ENCODE assay signal across 20 cellular contexts in genomic region chr20:36497856-36498255, GRCh38. TPM values are rescaled to one million over a fixed set of nuclear protein-coding genes. Genes with fewer than 3 reads are reported as not detected.
DNase-seq lines count a peak whose midpoint lies in the region; ATAC-seq, FAIRE-seq and TF ChIP-seq lines count a peak whose summit lies in the region.
"Had no signal": no experiment of that assay in that cellular context is flagged by ENCODE, and none has a peak within 500 bp of the region (broad histone marks: within the 10 kb centered on the region; RNA-seq: fewer than 3 reads in every experiment).

No MANE protein-coding gene starts in this region.

- H3K4me1 ChIP-seq in cardiac muscle cell (ENCODE audit: low read depth) (peaks cover 18% of the 10 kb centered on the region), pancreas (peaks cover 0 to 14% (median 8%) of the 10 kb centered on the region in 3 donors)

- DNase-seq in Right ventricle myocardium inferior (ENCODE audit: missing footprints) (no peak), cardiac septum (ENCODE audit: low spot score) (no peak), cardiac muscle cell (ENCODE audit: low read depth in 1 of 2, low spot score in 1 of 2) (peak; percentile 64 to 73), pancreas (peak in 4 of 6 donors; percentile 42 to 51 (median 48)), UCSD-AML1 (lab: John Stamatoyannopoulos, UW; ENCODE audit: unreplicated experiment) (no peak)
- DNase-seq: activated CD8-positive, alpha-beta T cell treated with anti-CD3 and anti-CD28 coated beads, Interleukin-2, amount 10 ng/mL, durations not matched to agents 7 days and 5 days; activated T-cell treated with anti-CD3 and anti-CD28 coated beads, Interleukin-2, amount 50 U/mL, for 72 hours; C1 segment of cervical spinal cord; DMS153; NCI-H146; NCI-H345; occipital lobe; RPMI8226; thyroid gland had no signal

- intact Hi-C loops in Right ventricle myocardium inferior (cut with DNase I) = loop anchor here (2.0 to 5.0 kb wide), 3 partner anchors 15 to 44 kb away; partner anchors contain the start of gene MYL9
- intact Hi-C loops in cardiac septum (cut with DNase I) = loop anchor here (1.0 to 5.0 kb wide), 2 partner anchors 36 to 46 kb away; no protein-coding TSS in a partner anchor
- intact Hi-C loops in pancreas (cut with DNase I) = no loop called here

- H3K27ac ChIP-seq in cardiac muscle cell = peak overlapping the region; percentile 83
- peak overlapping the region; percentile 9 to 50 (median 18) for H3K27ac ChIP-seq in pancreas
- H3K27ac ChIP-seq: 22Rv1, thyroid gland, VCaP had no signal

- H3K27me3 ChIP-seq in cardiac muscle cell = no peaks in the 10 kb centered on the region
- H3K27me3 ChIP-seq in pancreas = no peaks in the 10 kb centered on the region
- H3K27me3 ChIP-seq: thyroid gland had no signal

- H3K9me3 ChIP-seq in cardiac muscle cell (ENCODE audit: low read depth) = no peaks in the 10 kb centered on the region
- no peaks in the 10 kb centered on the region for H3K9me3 ChIP-seq in pancreas
- H3K9me3 ChIP-seq: thyroid gland had no signal

- ATAC-seq in Right ventricle myocardium inferior (peak; percentile 79), pancreas (peak; percentile 27 to 77 (median 68)), GM18870 (IDR thresholded peaks at IDR 0.05; ENCODE audit: unreplicated experiment) (no peak), GM18520 (IDR thresholded peaks at IDR 0.05; ENCODE audit: unreplicated experiment) (no peak), SK-N-SH treated with all-trans-retinoic acid at 6 μM for 48 hours (no peak)
- ATAC-seq: activated CD8-positive, alpha-beta T cell treated with anti-CD3 and anti-CD28 coated beads, Interleukin-2, amount 10 ng/mL, durations not matched to agents 7 days and 5 days; activated T-cell treated with anti-CD3 and anti-CD28 coated beads, Interleukin-2, amount 50 U/mL, for 72 hours had no signal

- no peak overlapping the region for H3K4me3 ChIP-seq in cardiac muscle cell
- H3K4me3 ChIP-seq in pancreas = no peak overlapping the region
- H3K4me3 ChIP-seq: thyroid gland had no signal

- FAIRE-seq in pancreas (lab: Jason Lieb, UNC) = no peak
- FAIRE-seq: endometrium had no signal

- peaks cover 15% of the 10 kb centered on the region for H3K36me3 ChIP-seq in cardiac muscle cell
- peaks cover 0 to 27% (median 7%) of the 10 kb centered on the region in 3 donors for H3K36me3 ChIP-seq in pancreas

- 20 to 28% methylated on average over 4 of the region's 4 CpGs for WGBS in pancreas, 2 donors

- TF ChIP-seq CTCF in cardiac muscle cell (IDR thresholded peaks at IDR 0.05; ENCODE audit: low read depth, low read length) = no peak
- TF ChIP-seq CTCF in pancreas (IDR thresholded peaks at IDR 0.05) = no peak

TF ChIP-seq in SK-N-SH treated with all-trans-retinoic acid at 6 μM for 48 hours, 23 proteins besides CTCF, POLR2A, EP300 and RAD21 (continues in another document):
- TF ChIP-seq POU6F1 (CRISPR knock-in tag; IDR thresholded peaks at IDR 0.05; ENCODE audit: borderline replicate concordance, low read depth) (no peak), CSRNP3 (CRISPR knock-in tag; IDR thresholded peaks at IDR 0.05) (no peak), ZC3H10 (CRISPR knock-in tag; IDR thresholded peaks at IDR 0.05) (no peak), ZFP3 (CRISPR knock-in tag; IDR thresholded peaks at IDR 0.05) (no peak), CSDC2 (CRISPR knock-in tag; IDR thresholded peaks at IDR 0.05) (no peak), TSHZ2 (CRISPR knock-in tag; IDR thresholded peaks at IDR 0.05) (no peak), ZNF565 (CRISPR knock-in tag; conservative IDR thresholded peaks at IDR 0.05; ENCODE audit: low read depth) (no peak), GLIS3 (CRISPR knock-in tag; IDR thresholded peaks at IDR 0.05) (no peak), ZFP30 (CRISPR knock-in tag; IDR thresholded peaks at IDR 0.05) (no peak), ZNF70 (CRISPR knock-in tag; IDR thresholded peaks at IDR 0.05) (no peak), ISL1 (CRISPR knock-in tag; IDR thresholded peaks at IDR 0.05) (no peak), RARB (CRISPR knock-in tag; IDR thresholded peaks at IDR 0.05) (no peak), BACH2 (CRISPR knock-in tag; IDR thresholded peaks at IDR 0.05; ENCODE audit: borderline replicate concordance) (no peak), TCF4 (CRISPR knock-in tag; IDR thresholded peaks at IDR 0.05; ENCODE audit: borderline replicate concordance) (no peak), ZNF8 (CRISPR knock-in tag; IDR thresholded peaks at IDR 0.05) (no peak), OSR1 (CRISPR knock-in tag; IDR thresholded peaks at IDR 0.05) (no peak), TOX (CRISPR knock-in tag; IDR thresholded peaks at IDR 0.05; ENCODE audit: borderline replicate concordance) (no peak), CREB5 (CRISPR knock-in tag; IDR thresholded peaks at IDR 0.05; ENCODE audit: low read depth) (no peak)

RNA-seq across cellular contexts. Expression of gene MYL9, which starts 43.5 kb away (rescaled TPM):
- 1,923 TPM for total RNA-seq in Right ventricle myocardium inferior
- 2,307 TPM for total RNA-seq in cardiac septum
- total RNA-seq in cardiac muscle cell = 579 and 882 TPM in 2 replicates
- polyA plus RNA-seq in cardiac muscle cell = 1,085 and 1,624 TPM in 2 replicates
- total RNA-seq in pancreas = 10 to 100 TPM in 5 of 6 donors, 1 to 10 TPM in 1; 9.9 to 62.2 (median 20.1) TPM
- 100 to 1,000 TPM in 1 of 2 donors, 10 to 100 TPM in 1; 64.9 to 122 TPM for polyA plus RNA-seq in pancreas

Comparison
In these comparisons a context has a peak if more than half of its experiments do, and no peak if none do; other contexts are left out.
1. DNase-seq: peak in cardiac muscle cell (2 of 2) and pancreas (4 of 6); none in Right ventricle myocardium inferior (single experiment), cardiac septum (single experiment) and UCSD-AML1 (single experiment).
2. ATAC-seq: peak in Right ventricle myocardium inferior (single experiment) and pancreas (4 of 4); none in GM18870 (single experiment), GM18520 (single experiment) and SK-N-SH treated with all-trans-retinoic acid at 6 μM for 48 hours (single experiment).
3. intact Hi-C loops: an anchor here in Right ventricle myocardium inferior (2.0 to 5.0 kb wide) and cardiac septum (1.0 to 5.0 kb wide); none called in pancreas.